In genomic region chr12:1841606-1842182, GRCh38 we compare ENCODE assay signal across 14 cellular contexts. TPM values are rescaled to one million over a fixed set of nuclear protein-coding genes. Genes with fewer than 3 reads are reported as not detected.
"Had no signal": no experiment of that assay in that cellular context is flagged by ENCODE, and none has a peak within 500 bp of the region (broad histone marks: within the 10 kb centered on the region; RNA-seq: fewer than 3 reads in every experiment).

No MANE protein-coding gene starts in this region.

- H3K4me3 ChIP-seq: dorsolateral prefrontal cortex, heart right ventricle, left lung, pancreas, vagina had no signal

- H3K27me3 ChIP-seq: brain microvascular endothelial cell, dorsolateral prefrontal cortex, pancreas, vagina had no signal

- H3K9me3 ChIP-seq: heart right ventricle, left lung, pancreas, vagina had no signal

- H3K4me1 ChIP-seq: heart right ventricle, left lung, pancreas, vagina had no signal

- ATAC-seq: heart right ventricle, left lung, pancreas, T-helper 17 cell had no signal

- H3K27ac ChIP-seq: brain microvascular endothelial cell, dorsolateral prefrontal cortex, heart right ventricle, left lung, pancreas, vagina had no signal

- H3K27ac Mint-ChIP-seq: activated naive CD4-positive, alpha-beta T cell treated with anti-CD3 and anti-CD28 coated beads, Interleukin-2, amount 50 U/mL, for 24 hours; T-helper 17 cell had no signal

- H3K4me3 Mint-ChIP-seq: activated naive CD4-positive, alpha-beta T cell treated with anti-CD3 and anti-CD28 coated beads, Interleukin-2, amount 50 U/mL, for 24 hours; T-helper 17 cell had no signal

- FAIRE-seq: pancreas had no signal

- H3K36me3 ChIP-seq: brain microvascular endothelial cell, heart right ventricle, left lung, pancreas, vagina had no signal

- H3K9me3 Mint-ChIP-seq: activated naive CD4-positive, alpha-beta T cell treated with anti-CD3 and anti-CD28 coated beads, Interleukin-2, amount 50 U/mL, for 24 hours had no signal

- DNase-seq: activated CD4-positive, CD25-positive, alpha-beta regulatory T cell; activated T-cell treated with anti-CD3 and anti-CD28 coated beads, Interleukin-2, amount 50 U/mL, for 1 hour; amygdala; brain microvascular endothelial cell; foreskin melanocyte; heart right ventricle; stimulated activated CD4-positive, alpha-beta T cell treated with anti-CD3 and anti-CD28 coated beads, Interleukin-15, amount 100 ng/mL, for 24 hours; stimulated activated CD4-positive, alpha-beta T cell treated with anti-CD3 and anti-CD28 coated beads, Interleukin-4, amount 100 ng/mL, for 24 hours; T-helper 17 cell had no signal

- H3K36me3 Mint-ChIP-seq: activated naive CD4-positive, alpha-beta T cell treated with anti-CD3 and anti-CD28 coated beads, Interleukin-2, amount 50 U/mL, for 24 hours had no signal

- H3K4me1 Mint-ChIP-seq: activated naive CD4-positive, alpha-beta T cell treated with anti-CD3 and anti-CD28 coated beads, Interleukin-2, amount 50 U/mL, for 24 hours had no signal

RNA-seq across cellular contexts. Expression of gene LRTM2, which starts 21.3 kb away (rescaled TPM):
- total RNA-seq: heart right ventricle, left lung, pancreas, T-helper 17 cell, vagina had no signal
- polyA plus RNA-seq: heart right ventricle, pancreas had no signal
